In the genomic region with DNA sequence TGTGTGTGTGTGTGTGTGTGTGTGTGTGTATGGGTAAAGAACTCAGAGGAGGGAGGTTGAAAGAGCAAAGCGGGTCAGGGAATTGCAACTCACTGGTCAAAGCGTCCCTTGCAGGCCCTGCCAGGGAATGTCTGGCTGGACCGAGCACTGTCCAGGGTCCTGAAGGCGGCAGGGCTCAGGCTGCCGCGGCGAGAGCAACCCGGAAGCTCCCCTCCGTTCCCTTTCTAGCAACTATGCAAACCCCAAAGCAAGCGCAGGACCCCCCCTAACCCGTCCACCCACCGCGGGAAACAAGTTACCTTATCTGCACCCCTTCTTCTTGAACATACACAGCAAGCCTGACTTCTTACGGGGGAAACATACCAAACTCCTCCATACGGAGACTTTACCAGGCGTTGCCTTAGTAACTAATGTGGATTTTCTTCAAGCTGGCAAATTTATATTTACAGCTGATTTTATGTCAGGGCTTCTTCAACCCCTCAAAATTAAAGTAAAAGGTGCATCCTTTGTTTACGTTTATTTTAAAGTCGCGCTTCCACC, we compare ENCODE assay signal across 1 cellular context.
TF ChIP-seq lines count a peak whose summit lies in the region.

No MANE protein-coding gene starts in this region.

TF ChIP-seq in HepG2, 621 proteins besides CTCF, POLR2A, EP300 and RAD21 (continued from another document and continues in another):
- TF ChIP-seq, protein P1, sequence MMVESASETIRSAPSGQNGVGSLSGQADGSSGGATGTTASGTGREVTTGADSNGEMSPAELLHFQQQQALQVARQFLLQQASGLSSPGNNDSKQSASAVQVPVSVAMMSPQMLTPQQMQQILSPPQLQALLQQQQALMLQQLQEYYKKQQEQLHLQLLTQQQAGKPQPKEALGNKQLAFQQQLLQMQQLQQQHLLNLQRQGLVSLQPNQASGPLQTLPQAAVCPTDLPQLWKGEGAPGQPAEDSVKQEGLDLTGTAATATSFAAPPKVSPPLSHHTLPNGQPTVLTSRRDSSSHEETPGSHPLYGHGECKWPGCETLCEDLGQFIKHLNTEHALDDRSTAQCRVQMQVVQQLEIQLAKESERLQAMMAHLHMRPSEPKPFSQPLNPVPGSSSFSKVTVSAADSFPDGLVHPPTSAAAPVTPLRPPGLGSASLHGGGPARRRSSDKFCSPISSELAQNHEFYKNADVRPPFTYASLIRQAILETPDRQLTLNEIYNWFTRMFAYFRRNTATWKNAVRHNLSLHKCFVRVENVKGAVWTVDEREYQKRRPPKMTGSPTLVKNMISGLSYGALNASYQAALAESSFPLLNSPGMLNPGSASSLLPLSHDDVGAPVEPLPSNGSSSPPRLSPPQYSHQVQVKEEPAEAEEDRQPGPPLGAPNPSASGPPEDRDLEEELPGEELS (CRISPR knock-in tag; IDR thresholded peaks at IDR 0.05): peak; percentile 55; the same call in 1 of the 2 replicates
- TF ChIP-seq MIER3 (CRISPR knock-in tag; IDR thresholded peaks at IDR 0.05; ENCODE audit: borderline replicate concordance): peak; percentile 79
- peak; percentile 90 for TF ChIP-seq STAT5B (CRISPR knock-in tag; IDR thresholded peaks at IDR 0.05)
- TF ChIP-seq ZNF441 (CRISPR knock-in tag; IDR thresholded peaks at IDR 0.05; ENCODE audit: borderline replicate concordance): peak; percentile 94; the same call in 1 of the 2 replicates
- TF ChIP-seq PPARG (CRISPR knock-in tag; conservative IDR thresholded peaks at IDR 0.05): peak; percentile 64
- TF ChIP-seq, protein P2, sequence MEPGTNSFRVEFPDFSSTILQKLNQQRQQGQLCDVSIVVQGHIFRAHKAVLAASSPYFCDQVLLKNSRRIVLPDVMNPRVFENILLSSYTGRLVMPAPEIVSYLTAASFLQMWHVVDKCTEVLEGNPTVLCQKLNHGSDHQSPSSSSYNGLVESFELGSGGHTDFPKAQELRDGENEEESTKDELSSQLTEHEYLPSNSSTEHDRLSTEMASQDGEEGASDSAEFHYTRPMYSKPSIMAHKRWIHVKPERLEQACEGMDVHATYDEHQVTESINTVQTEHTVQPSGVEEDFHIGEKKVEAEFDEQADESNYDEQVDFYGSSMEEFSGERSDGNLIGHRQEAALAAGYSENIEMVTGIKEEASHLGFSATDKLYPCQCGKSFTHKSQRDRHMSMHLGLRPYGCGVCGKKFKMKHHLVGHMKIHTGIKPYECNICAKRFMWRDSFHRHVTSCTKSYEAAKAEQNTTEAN (CRISPR knock-in tag; conservative IDR thresholded peaks at IDR 0.05): peak; percentile 93
- TF ChIP-seq GPN1 (CRISPR knock-in tag; IDR thresholded peaks at IDR 0.05; ENCODE audit: borderline replicate concordance): peak; percentile 91; the same call in 1 of the 2 replicates
- no peak for TF ChIP-seq SMARCE1 (IDR thresholded peaks at IDR 0.05; ENCODE audit: borderline replicate concordance)
- no peak for TF ChIP-seq ZNF143 (CRISPR knock-in tag; IDR thresholded peaks at IDR 0.05)
- TF ChIP-seq, protein P3, sequence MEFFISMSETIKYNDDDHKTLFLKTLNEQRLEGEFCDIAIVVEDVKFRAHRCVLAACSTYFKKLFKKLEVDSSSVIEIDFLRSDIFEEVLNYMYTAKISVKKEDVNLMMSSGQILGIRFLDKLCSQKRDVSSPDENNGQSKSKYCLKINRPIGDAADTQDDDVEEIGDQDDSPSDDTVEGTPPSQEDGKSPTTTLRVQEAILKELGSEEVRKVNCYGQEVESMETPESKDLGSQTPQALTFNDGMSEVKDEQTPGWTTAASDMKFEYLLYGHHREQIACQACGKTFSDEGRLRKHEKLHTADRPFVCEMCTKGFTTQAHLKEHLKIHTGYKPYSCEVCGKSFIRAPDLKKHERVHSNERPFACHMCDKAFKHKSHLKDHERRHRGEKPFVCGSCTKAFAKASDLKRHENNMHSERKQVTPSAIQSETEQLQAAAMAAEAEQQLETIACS (CRISPR knock-in tag; IDR thresholded peaks at IDR 0.05): peak; percentile 29; the same call in 1 of the 2 replicates
- peak; percentile 48; the same call in 1 of the 2 replicates for TF ChIP-seq SP4 (CRISPR knock-in tag; IDR thresholded peaks at IDR 0.05)
- TF ChIP-seq TOPORS (CRISPR knock-in tag; IDR thresholded peaks at IDR 0.05): 0 out of 2 replicates have a peak, but pooled peaks have one; percentile 69
- TF ChIP-seq, protein P4, sequence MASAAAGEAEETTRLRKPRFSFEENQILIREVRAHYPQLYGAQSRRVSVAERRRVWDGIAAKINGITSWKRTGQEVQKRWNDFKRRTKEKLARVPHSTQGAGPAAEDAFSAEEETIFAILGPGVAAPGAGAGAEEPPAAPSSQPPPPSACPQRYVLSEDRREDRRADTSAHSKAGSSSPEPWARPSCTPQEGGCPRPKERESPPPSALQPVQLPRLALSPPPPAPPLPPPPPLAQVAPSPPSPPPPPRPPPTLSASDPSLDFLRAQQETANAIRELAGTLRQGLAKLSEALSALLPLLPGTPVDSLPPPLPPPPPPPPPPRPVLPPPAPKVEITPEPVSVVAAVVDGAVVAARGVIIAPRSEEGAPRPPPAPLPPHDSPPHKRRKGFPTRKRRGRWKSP (CRISPR knock-in tag; IDR thresholded peaks at IDR 0.05): peak; percentile 78; the same call in 1 of the 2 replicates
- no peak for TF ChIP-seq ZNF337 (CRISPR knock-in tag; IDR thresholded peaks at IDR 0.05; ENCODE audit: borderline replicate concordance, low read depth)
- TF ChIP-seq SP2 (CRISPR knock-in tag; IDR thresholded peaks at IDR 0.05): peak; percentile 37; the same call in 1 of the 2 replicates
- TF ChIP-seq ZNF207 (IDR thresholded peaks at IDR 0.05; ENCODE audit: borderline replicate concordance): no peak
- TF ChIP-seq YEATS2 (CRISPR knock-in tag; IDR thresholded peaks at IDR 0.05; ENCODE audit: borderline replicate concordance): peak; percentile 52; the same call in 1 of the 2 replicates
- TF ChIP-seq, protein P5, sequence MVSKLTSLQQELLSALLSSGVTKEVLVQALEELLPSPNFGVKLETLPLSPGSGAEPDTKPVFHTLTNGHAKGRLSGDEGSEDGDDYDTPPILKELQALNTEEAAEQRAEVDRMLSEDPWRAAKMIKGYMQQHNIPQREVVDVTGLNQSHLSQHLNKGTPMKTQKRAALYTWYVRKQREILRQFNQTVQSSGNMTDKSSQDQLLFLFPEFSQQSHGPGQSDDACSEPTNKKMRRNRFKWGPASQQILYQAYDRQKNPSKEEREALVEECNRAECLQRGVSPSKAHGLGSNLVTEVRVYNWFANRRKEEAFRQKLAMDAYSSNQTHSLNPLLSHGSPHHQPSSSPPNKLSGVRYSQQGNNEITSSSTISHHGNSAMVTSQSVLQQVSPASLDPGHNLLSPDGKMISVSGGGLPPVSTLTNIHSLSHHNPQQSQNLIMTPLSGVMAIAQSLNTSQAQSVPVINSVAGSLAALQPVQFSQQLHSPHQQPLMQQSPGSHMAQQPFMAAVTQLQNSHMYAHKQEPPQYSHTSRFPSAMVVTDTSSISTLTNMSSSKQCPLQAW (CRISPR knock-in tag; IDR thresholded peaks at IDR 0.05): peak; percentile 33; the same call in 1 of the 2 replicates
- TF ChIP-seq HNRNPL (IDR thresholded peaks at IDR 0.05; ENCODE audit: low read depth, low read length): no peak
- TF ChIP-seq, protein P6, sequence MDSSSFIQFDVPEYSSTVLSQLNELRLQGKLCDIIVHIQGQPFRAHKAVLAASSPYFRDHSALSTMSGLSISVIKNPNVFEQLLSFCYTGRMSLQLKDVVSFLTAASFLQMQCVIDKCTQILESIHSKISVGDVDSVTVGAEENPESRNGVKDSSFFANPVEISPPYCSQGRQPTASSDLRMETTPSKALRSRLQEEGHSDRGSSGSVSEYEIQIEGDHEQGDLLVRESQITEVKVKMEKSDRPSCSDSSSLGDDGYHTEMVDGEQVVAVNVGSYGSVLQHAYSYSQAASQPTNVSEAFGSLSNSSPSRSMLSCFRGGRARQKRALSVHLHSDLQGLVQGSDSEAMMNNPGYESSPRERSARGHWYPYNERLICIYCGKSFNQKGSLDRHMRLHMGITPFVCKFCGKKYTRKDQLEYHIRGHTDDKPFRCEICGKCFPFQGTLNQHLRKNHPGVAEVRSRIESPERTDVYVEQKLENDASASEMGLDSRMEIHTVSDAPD (CRISPR knock-in tag; IDR thresholded peaks at IDR 0.05): 0 out of 2 replicates have a peak, but pooled peaks have one; percentile 29
- TF ChIP-seq ZNF570 (CRISPR knock-in tag; IDR thresholded peaks at IDR 0.05; ENCODE audit: borderline replicate concordance): no peak
- TF ChIP-seq, protein P7, sequence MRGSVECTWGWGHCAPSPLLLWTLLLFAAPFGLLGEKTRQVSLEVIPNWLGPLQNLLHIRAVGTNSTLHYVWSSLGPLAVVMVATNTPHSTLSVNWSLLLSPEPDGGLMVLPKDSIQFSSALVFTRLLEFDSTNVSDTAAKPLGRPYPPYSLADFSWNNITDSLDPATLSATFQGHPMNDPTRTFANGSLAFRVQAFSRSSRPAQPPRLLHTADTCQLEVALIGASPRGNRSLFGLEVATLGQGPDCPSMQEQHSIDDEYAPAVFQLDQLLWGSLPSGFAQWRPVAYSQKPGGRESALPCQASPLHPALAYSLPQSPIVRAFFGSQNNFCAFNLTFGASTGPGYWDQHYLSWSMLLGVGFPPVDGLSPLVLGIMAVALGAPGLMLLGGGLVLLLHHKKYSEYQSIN (CRISPR knock-in tag; IDR thresholded peaks at IDR 0.05; ENCODE audit: borderline replicate concordance): 0 out of 2 replicates have a peak, but pooled peaks have one; percentile 64
- TF ChIP-seq DNMT1 (CRISPR knock-in tag; IDR thresholded peaks at IDR 0.05): peak; percentile 60; the same call in 1 of the 2 replicates
- no peak for TF ChIP-seq PHF8 (CRISPR knock-in tag; IDR thresholded peaks at IDR 0.05)
- TF ChIP-seq PHF21A (CRISPR knock-in tag; IDR thresholded peaks at IDR 0.05): no peak
- peak; percentile 75; the same call in 1 of the 2 replicates for TF ChIP-seq ZNF567 (CRISPR knock-in tag; IDR thresholded peaks at IDR 0.05; ENCODE audit: borderline replicate concordance)
- TF ChIP-seq, protein P8, sequence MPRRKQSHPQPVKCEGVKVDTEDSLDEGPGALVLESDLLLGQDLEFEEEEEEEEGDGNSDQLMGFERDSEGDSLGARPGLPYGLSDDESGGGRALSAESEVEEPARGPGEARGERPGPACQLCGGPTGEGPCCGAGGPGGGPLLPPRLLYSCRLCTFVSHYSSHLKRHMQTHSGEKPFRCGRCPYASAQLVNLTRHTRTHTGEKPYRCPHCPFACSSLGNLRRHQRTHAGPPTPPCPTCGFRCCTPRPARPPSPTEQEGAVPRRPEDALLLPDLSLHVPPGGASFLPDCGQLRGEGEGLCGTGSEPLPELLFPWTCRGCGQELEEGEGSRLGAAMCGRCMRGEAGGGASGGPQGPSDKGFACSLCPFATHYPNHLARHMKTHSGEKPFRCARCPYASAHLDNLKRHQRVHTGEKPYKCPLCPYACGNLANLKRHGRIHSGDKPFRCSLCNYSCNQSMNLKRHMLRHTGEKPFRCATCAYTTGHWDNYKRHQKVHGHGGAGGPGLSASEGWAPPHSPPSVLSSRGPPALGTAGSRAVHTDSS (CRISPR knock-in tag; conservative IDR thresholded peaks at IDR 0.05): no peak
- 0 out of 2 replicates have a peak, but pooled peaks have one; percentile 84 for TF ChIP-seq ZNF660 (CRISPR knock-in tag; IDR thresholded peaks at IDR 0.05; ENCODE audit: borderline replicate concordance, low read depth)
- TF ChIP-seq, protein P9, sequence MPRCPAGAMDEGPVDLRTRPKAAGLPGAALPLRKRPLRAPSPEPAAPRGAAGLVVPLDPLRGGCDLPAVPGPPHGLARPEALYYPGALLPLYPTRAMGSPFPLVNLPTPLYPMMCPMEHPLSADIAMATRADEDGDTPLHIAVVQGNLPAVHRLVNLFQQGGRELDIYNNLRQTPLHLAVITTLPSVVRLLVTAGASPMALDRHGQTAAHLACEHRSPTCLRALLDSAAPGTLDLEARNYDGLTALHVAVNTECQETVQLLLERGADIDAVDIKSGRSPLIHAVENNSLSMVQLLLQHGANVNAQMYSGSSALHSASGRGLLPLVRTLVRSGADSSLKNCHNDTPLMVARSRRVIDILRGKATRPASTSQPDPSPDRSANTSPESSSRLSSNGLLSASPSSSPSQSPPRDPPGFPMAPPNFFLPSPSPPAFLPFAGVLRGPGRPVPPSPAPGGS (CRISPR knock-in tag; IDR thresholded peaks at IDR 0.05): 0 out of 2 replicates have a peak, but pooled peaks have one; percentile 47
- TF ChIP-seq, protein P10, sequence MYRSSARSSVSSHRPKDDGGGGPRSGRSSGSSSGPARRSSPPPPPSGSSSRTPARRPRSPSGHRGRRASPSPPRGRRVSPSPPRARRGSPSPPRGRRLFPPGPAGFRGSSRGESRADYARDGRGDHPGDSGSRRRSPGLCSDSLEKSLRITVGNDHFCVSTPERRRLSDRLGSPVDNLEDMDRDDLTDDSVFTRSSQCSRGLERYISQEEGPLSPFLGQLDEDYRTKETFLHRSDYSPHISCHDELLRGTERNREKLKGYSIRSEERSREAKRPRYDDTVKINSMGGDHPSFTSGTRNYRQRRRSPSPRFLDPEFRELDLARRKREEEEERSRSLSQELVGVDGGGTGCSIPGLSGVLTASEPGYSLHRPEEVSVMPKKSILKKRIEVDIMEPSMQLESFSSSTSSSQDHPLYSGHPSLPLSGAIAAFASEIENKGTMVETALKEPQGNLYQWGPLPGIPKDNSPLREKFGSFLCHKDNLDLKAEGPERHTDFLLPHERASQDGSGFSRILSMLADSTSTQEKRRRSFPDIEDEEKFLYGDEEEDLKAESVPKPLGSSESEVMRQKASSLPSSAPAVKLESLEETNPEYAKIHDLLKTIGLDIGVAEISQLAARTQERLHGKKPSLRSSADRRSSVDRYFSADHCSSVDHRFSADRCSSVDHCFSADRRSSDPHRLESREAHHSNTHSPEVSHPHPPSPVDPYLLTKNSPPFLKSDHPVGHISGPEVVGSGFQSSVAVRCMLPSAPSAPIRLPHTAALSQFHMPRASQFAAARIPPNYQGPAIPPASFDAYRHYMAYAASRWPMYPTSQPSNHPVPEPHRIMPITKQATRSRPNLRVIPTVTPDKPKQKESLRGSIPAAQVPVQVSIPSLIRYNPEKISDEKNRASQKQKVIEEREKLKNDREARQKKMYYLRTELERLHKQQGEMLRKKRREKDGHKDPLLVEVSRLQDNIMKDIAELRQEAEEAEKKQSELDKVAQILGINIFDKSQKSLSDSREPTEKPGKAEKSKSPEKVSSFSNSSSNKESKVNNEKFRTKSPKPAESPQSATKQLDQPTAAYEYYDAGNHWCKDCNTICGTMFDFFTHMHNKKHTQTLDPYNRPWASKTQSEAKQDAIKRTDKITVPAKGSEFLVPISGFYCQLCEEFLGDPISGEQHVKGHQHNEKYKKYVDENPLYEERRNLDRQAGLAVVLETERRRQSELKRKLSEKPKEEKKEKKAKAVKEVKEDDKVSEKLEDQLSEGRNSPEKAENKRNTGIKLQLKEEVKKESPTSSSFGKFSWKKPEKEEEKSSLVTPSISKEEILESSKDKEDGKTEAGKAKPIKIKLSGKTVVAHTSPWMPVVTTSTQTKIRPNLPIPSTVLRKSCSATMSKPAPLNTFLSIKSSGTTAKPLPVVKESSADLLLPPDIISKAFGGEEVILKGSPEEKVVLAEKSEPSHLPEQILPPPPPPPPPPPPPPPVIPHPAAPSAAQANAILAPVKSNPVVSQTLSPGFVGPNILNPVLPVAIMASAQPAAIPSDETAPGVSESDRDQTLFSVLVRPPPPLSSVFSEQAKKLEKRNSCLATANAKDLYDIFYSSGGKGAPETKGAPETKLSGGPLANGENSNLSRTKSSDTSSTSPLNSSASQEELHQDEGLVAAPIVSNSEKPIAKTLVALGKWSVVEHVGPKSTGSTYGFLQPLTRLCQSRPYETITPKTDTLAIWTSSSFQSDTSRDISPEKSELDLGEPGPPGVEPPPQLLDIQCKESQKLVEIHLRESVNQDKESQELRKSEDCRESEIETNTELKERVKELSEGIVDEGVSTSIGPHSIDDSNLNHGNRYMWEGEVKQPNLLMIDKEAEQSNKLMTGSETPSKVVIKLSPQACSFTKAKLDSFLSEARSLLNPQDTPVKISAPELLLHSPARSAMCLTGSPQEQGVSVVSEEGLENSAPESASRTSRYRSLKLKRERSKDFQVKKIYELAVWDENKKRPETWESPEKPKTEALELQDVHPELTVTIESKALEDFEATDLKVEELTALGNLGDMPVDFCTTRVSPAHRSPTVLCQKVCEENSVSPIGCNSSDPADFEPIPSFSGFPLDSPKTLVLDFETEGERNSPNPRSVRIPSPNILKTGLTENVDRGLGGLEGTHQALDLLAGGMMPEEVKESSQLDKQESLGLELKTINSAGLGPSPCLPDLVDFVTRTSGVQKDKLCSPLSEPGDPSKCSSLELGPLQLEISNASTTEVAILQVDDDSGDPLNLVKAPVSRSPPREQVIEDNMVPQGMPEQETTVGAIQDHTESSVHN (CRISPR knock-in tag; IDR thresholded peaks at IDR 0.05): peak; percentile 36; the same call in 1 of the 2 replicates
